ENCODE assay signal across 29 cellular contexts in the genomic region with DNA sequence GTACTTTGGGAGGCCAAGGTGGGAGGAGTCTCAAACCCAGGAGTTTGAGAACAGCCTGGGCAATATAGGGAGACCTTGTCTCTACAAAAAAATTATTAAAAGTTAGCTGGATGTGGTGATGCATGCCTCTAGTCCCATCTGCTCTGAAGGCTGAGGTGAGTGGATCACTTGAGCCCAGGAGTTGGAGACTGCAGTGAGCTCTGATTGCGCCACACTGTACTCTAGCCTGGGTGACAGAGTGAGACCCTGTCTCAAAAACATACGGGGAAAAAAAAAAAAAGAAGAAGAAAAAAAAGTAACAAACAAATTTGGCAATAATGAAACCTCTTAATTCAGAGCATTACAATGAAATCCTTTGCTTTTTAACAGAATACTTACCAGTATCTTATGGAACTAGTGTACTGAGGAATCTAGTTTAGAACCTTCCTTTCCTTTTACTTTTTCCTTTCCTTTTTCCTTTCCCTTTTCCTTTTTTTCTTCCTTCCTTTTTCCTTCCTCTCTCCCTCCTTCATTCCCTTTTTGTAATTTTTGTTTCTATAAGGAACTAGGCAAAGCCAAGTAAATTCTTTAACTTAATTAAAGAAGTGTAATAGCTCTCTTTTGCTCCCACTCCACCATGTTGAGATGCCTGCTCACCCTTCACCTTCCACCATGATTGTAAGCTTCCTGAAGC.
"Had no signal": no experiment of that assay in that cellular context is flagged by ENCODE, and none has a peak within 500 bp of the region (broad histone marks: within the 10 kb centered on the region; RNA-seq: fewer than 3 reads in every experiment).

No MANE protein-coding gene starts in this region.

- H3K4me3 Mint-ChIP-seq: stimulated activated effector memory CD8-positive, alpha-beta T cell treated with anti-CD3 and anti-CD28 coated beads, Interleukin-12 subunit alpha, Interleukin-12 subunit beta, amount 100 ng/mL, for 72 hours; stimulated activated memory B cell treated with anti-CD40 and anti-IgM and Interleukin-4, amounts not matched to agents 10 μg/mL and 1 μg/mL and 100 μg/mL, for 72 hours; stimulated activated naive B cell treated with anti-CD40 and anti-IgM and Interleukin-4, amounts not matched to agents 10 μg/mL and 1 μg/mL and 100 μg/mL, for 72 hours; stimulated activated naive CD8-positive, alpha-beta T cell treated with anti-CD3 and anti-CD28 coated beads, Interleukin-15, amount 100 ng/mL, for 72 hours; stimulated activated naive CD8-positive, alpha-beta T cell treated with anti-CD3 and anti-CD28 coated beads, Interleukin-15, Interleukin-2, amounts not matched to agents 100 ng/mL and 50 ng/mL, for 24 hours; type B pancreatic cell had no signal

- H3K27me3 Mint-ChIP-seq: stimulated activated memory B cell treated with anti-CD40 and anti-IgM and Interleukin-4, amounts not matched to agents 10 μg/mL and 1 μg/mL and 100 μg/mL, for 72 hours; stimulated activated naive B cell treated with anti-CD40 and anti-IgM and Interleukin-4, amounts not matched to agents 10 μg/mL and 1 μg/mL and 100 μg/mL, for 72 hours; stimulated activated naive CD8-positive, alpha-beta T cell treated with anti-CD3 and anti-CD28 coated beads, Interleukin-15, amount 100 ng/mL, for 72 hours; stimulated activated naive CD8-positive, alpha-beta T cell treated with anti-CD3 and anti-CD28 coated beads, Interleukin-15, Interleukin-2, amounts not matched to agents 100 ng/mL and 50 ng/mL, for 24 hours; type B pancreatic cell had no signal

- H3K4me1 ChIP-seq: stomach, suprapubic skin, testis, thyroid gland, tibial artery, tibial nerve, transverse colon, upper lobe of left lung, upper lobe of right lung, uterus, vagina had no signal

- H3K27ac Mint-ChIP-seq: stimulated activated effector memory CD8-positive, alpha-beta T cell treated with anti-CD3 and anti-CD28 coated beads, Interleukin-12 subunit alpha, Interleukin-12 subunit beta, amount 100 ng/mL, for 72 hours; stimulated activated memory B cell treated with anti-CD40 and anti-IgM and Interleukin-4, amounts not matched to agents 10 μg/mL and 1 μg/mL and 100 μg/mL, for 72 hours; stimulated activated naive B cell treated with anti-CD40 and anti-IgM and Interleukin-4, amounts not matched to agents 10 μg/mL and 1 μg/mL and 100 μg/mL, for 72 hours; stimulated activated naive CD8-positive, alpha-beta T cell treated with anti-CD3 and anti-CD28 coated beads, Interleukin-15, amount 100 ng/mL, for 72 hours; stimulated activated naive CD8-positive, alpha-beta T cell treated with anti-CD3 and anti-CD28 coated beads, Interleukin-15, Interleukin-2, amounts not matched to agents 100 ng/mL and 50 ng/mL, for 24 hours; type B pancreatic cell had no signal

- H3K36me3 Mint-ChIP-seq: stimulated activated effector memory CD8-positive, alpha-beta T cell treated with anti-CD3 and anti-CD28 coated beads, Interleukin-12 subunit alpha, Interleukin-12 subunit beta, amount 100 ng/mL, for 72 hours; stimulated activated naive B cell treated with anti-CD40 and anti-IgM and Interleukin-4, amounts not matched to agents 10 μg/mL and 1 μg/mL and 100 μg/mL, for 72 hours had no signal

- DNase-seq: stimulated activated CD4-positive, alpha-beta T cell treated with anti-CD3 and anti-CD28 coated beads, Interleukin-2, amount 100 ng/mL, for 48 hours; stimulated activated CD4-positive, alpha-beta T cell treated with anti-CD3 and anti-CD28 coated beads, Interleukin-4, amount 100 ng/mL, for 1 hour; stimulated activated CD4-positive, alpha-beta T cell treated with anti-CD3 and anti-CD28 coated beads, Interleukin-4, amount 100 ng/mL, for 24 hours; stimulated activated CD4-positive, alpha-beta T cell treated with anti-CD3 and anti-CD28 coated beads, Interleukin-4, amount 100 ng/mL, for 4 hours; stimulated activated CD8-positive, alpha-beta memory T cell treated with anti-CD3 and anti-CD28 coated beads, Interleukin-4, amount 100 ng/mL, for 48 hours; stimulated activated naive B cell treated with anti-CD40 and anti-IgM and Interleukin-4, amounts not matched to agents 10 μg/mL and 1 μg/mL and 100 μg/mL, for 72 hours; stimulated activated naive CD4-positive, alpha-beta T cell; stimulated activated naive CD4-positive, alpha-beta T cell treated with Interleukin-2 at 50 U/mL for 16 hours; stimulated activated naive CD8-positive, alpha-beta T cell treated with anti-CD3 and anti-CD28 coated beads, Interleukin-15, amount 100 ng/mL, for 72 hours; stimulated activated naive CD8-positive, alpha-beta T cell treated with anti-CD3 and anti-CD28 coated beads, Interleukin-15, Interleukin-2, amounts not matched to agents 100 U/mL and 50 U/mL, for 24 hours; stomach; substantia nigra; testis; thyroid gland; tibial artery; transverse colon; trophoblast cell; upper lobe of left lung; upper lobe of right lung; uterus had no signal

- H3K4me1 Mint-ChIP-seq: stimulated activated effector memory CD8-positive, alpha-beta T cell treated with anti-CD3 and anti-CD28 coated beads, Interleukin-12 subunit alpha, Interleukin-12 subunit beta, amount 100 ng/mL, for 72 hours; stimulated activated memory B cell treated with anti-CD40 and anti-IgM and Interleukin-4, amounts not matched to agents 10 μg/mL and 1 μg/mL and 100 μg/mL, for 72 hours; stimulated activated naive B cell treated with anti-CD40 and anti-IgM and Interleukin-4, amounts not matched to agents 10 μg/mL and 1 μg/mL and 100 μg/mL, for 72 hours; stimulated activated naive CD8-positive, alpha-beta T cell treated with anti-CD3 and anti-CD28 coated beads, Interleukin-15, amount 100 ng/mL, for 72 hours had no signal

- H3K9me3 Mint-ChIP-seq: stimulated activated effector memory CD8-positive, alpha-beta T cell treated with anti-CD3 and anti-CD28 coated beads, Interleukin-12 subunit alpha, Interleukin-12 subunit beta, amount 100 ng/mL, for 72 hours; stimulated activated memory B cell treated with anti-CD40 and anti-IgM and Interleukin-4, amounts not matched to agents 10 μg/mL and 1 μg/mL and 100 μg/mL, for 72 hours; stimulated activated naive B cell treated with anti-CD40 and anti-IgM and Interleukin-4, amounts not matched to agents 10 μg/mL and 1 μg/mL and 100 μg/mL, for 72 hours; stimulated activated naive CD8-positive, alpha-beta T cell treated with anti-CD3 and anti-CD28 coated beads, Interleukin-15, amount 100 ng/mL, for 72 hours; type B pancreatic cell had no signal

- H3K27me3 ChIP-seq: stomach, suprapubic skin, testis, thyroid gland, tibial artery, tibial nerve, transverse colon, upper lobe of left lung, upper lobe of right lung, uterus, vagina had no signal

- H3K4me3 ChIP-seq: stomach, suprapubic skin, testis, thoracic aorta, thyroid gland, tibial artery, tibial nerve, transverse colon, upper lobe of left lung, upper lobe of right lung, uterus, vagina had no signal

- FAIRE-seq: urothelium cell line had no signal

- H3K27ac ChIP-seq: stomach, suprapubic skin, testis, thoracic aorta, thyroid gland, tibial artery, tibial nerve, transverse colon, upper lobe of left lung, upper lobe of right lung, uterus, vagina had no signal

- ATAC-seq: stimulated activated effector memory CD8-positive, alpha-beta T cell treated with anti-CD3 and anti-CD28 coated beads, Interleukin-12 subunit alpha, Interleukin-12 subunit beta, amount 100 ng/mL, for 72 hours; stimulated activated memory B cell treated with anti-CD40 and anti-IgM and Interleukin-4, amounts not matched to agents 10 μg/mL and 1 μg/mL and 100 μg/mL, for 72 hours; stimulated activated naive B cell treated with anti-CD40 and anti-IgM and Interleukin-4, amounts not matched to agents 10 μg/mL and 1 μg/mL and 100 μg/mL, for 72 hours; stimulated activated naive CD8-positive, alpha-beta T cell treated with anti-CD3 and anti-CD28 coated beads, Interleukin-15, amount 100 ng/mL, for 72 hours; stimulated activated naive CD8-positive, alpha-beta T cell treated with anti-CD3 and anti-CD28 coated beads, Interleukin-15, Interleukin-2, amounts not matched to agents 100 U/mL and 50 U/mL, for 24 hours; upper lobe of right lung had no signal

- H3K9me3 ChIP-seq: stomach, suprapubic skin, testis, thoracic aorta, thyroid gland, tibial artery, tibial nerve, transverse colon, upper lobe of left lung, upper lobe of right lung, uterus, vagina had no signal

- H3K36me3 ChIP-seq: stomach, suprapubic skin, thoracic aorta, thyroid gland, tibial artery, transverse colon, upper lobe of left lung, upper lobe of right lung, uterus, vagina had no signal
